ENCODE assay signal across 1 cellular context in the genomic region with DNA sequence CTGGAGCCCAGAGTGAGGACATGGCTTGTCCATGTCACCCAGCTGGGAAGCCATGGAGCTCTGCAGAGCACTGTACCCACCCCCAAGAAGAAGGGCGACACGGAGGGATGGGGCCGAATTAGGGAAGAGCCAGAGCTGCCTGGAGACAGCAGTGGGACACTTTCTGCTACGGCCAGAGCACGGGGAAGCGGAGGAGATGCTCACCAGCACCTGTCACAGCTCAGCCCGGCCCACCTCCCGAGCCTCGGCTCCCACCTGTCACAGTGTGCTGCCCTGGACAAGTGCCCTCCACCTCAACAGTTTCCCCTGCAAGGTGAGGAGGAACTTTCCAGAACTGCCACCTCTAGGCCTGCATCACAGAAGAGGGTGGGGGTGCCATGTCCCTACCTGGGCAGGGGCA.
TF ChIP-seq lines count a peak whose summit lies in the region.

No MANE protein-coding gene starts in this region.

TF ChIP-seq in WTC11, 78 proteins besides CTCF, POLR2A, EP300 and RAD21 (continued from another document):
- TF ChIP-seq, protein P1, sequence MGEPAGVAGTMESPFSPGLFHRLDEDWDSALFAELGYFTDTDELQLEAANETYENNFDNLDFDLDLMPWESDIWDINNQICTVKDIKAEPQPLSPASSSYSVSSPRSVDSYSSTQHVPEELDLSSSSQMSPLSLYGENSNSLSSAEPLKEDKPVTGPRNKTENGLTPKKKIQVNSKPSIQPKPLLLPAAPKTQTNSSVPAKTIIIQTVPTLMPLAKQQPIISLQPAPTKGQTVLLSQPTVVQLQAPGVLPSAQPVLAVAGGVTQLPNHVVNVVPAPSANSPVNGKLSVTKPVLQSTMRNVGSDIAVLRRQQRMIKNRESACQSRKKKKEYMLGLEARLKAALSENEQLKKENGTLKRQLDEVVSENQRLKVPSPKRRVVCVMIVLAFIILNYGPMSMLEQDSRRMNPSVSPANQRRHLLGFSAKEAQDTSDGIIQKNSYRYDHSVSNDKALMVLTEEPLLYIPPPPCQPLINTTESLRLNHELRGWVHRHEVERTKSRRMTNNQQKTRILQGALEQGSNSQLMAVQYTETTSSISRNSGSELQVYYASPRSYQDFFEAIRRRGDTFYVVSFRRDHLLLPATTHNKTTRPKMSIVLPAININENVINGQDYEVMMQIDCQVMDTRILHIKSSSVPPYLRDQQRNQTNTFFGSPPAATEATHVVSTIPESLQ (CRISPR knock-in tag; IDR thresholded peaks at IDR 0.05): no peak
- TF ChIP-seq, protein P2, sequence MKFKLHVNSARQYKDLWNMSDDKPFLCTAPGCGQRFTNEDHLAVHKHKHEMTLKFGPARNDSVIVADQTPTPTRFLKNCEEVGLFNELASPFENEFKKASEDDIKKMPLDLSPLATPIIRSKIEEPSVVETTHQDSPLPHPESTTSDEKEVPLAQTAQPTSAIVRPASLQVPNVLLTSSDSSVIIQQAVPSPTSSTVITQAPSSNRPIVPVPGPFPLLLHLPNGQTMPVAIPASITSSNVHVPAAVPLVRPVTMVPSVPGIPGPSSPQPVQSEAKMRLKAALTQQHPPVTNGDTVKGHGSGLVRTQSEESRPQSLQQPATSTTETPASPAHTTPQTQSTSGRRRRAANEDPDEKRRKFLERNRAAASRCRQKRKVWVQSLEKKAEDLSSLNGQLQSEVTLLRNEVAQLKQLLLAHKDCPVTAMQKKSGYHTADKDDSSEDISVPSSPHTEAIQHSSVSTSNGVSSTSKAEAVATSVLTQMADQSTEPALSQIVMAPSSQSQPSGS (CRISPR knock-in tag; IDR thresholded peaks at IDR 0.05; ENCODE audit: borderline replicate concordance, low read depth): no peak
